ENCODE assay signal across 15 cellular contexts in genomic region chr15:67164401-67164791, GRCh38.
DNase-seq lines count a peak whose midpoint lies in the region; ATAC-seq, FAIRE-seq and TF ChIP-seq lines count a peak whose summit lies in the region.
"Had no signal": no experiment of that assay in that cellular context is flagged by ENCODE, and none has a peak within 500 bp of the region (broad histone marks: within the 10 kb centered on the region; RNA-seq: fewer than 3 reads in every experiment).

No MANE protein-coding gene starts in this region.

- POLR2A ChIA-PET in MCF 10A (lab: Yijun Ruan, JAX) = no interaction called here
- POLR2A ChIA-PET in H1 (lab: Charles Lee; ENCODE audit: partially characterized antibody) = interaction anchor here (1.2 to 1.3 kb wide), 2 partner anchors 8 to 89 kb away, joined by 3 to 4 read pairs; no protein-coding TSS in a partner anchor

- H3K9ac ChIP-seq in H1 (replicated peaks in 1 of 4; ENCODE audit: extremely low read depth in 1 of 4, low read depth in 3 of 4, low read length in 3 of 4) = no peak overlapping the region
- H3K9ac ChIP-seq: SK-N-SH had no signal

- no peak overlapping the region; a peak in 2 of 4 replicates for H3K4me2 ChIP-seq in H1 (ENCODE audit: insufficient read depth in 1 of 2, low read depth in 2 of 2, low read length in 2 of 2)
- H3K4me2 ChIP-seq: SK-N-SH had no signal

- no peak overlapping the region for H3K56ac ChIP-seq in H1 (replicated peaks; ENCODE audit: insufficient read length, low read depth, low read length)

- H3K79me2 ChIP-seq in H1 (ENCODE audit: control insufficient read depth in 1 of 2, insufficient read depth in 2 of 2, low read length in 2 of 2) = no peaks in the 10 kb centered on the region

- intact Hi-C loops in MCF 10A (cut with micrococcal nuclease) = no loop called here
- intact Hi-C loops in breast epithelium (cut with DNase I; ENCODE audit: low total_unique reads) = no loop called here
- intact Hi-C loops in lower lobe of right lung (cut with DNase I) = no loop called here

- no peak overlapping the region for H2BK20ac ChIP-seq in H1 (ENCODE audit: low read length)

- peaks cover 21% of the 10 kb centered on the region for H3K36me3 Mint-ChIP-seq in MCF 10A (ENCODE audit: insufficient read depth, unreplicated experiment)

- no peaks in the 10 kb centered on the region for H3K27me3 ChIP-seq in breast epithelium
- peaks cover 0 to 2% (median 0%) of the 10 kb centered on the region in 4 experiments; a peak in 1 of 7 replicates for H3K27me3 ChIP-seq in H1 (replicated peaks in 1 of 4; ENCODE audit: control insufficient read depth in 3 of 4, extremely low read depth in 1 of 4, insufficient read depth in 3 of 4, low read length in 3 of 4)
- no peaks in the 10 kb centered on the region for H3K27me3 ChIP-seq in lower lobe of right lung (ENCODE audit: low read depth)

- no peak for TF ChIP-seq RAD21 in H1 (IDR thresholded peaks at IDR 0.05 in 1 of 2, conservative IDR thresholded peaks at IDR 0.05 in 1 of 2; ENCODE audit: low read depth in 2 of 2, low read length in 2 of 2)

- peaks cover 7% of the 10 kb centered on the region for H3K79me1 ChIP-seq in H1 (ENCODE audit: low read depth, low read length)

- CTCF ChIA-PET in MCF 10A (lab: Yijun Ruan, JAX) (interaction anchor here (0.6 kb wide), 1 partner anchor 52 kb away, joined by 3 read pairs; no protein-coding TSS in a partner anchor), H1 (lab: Charles Lee; ENCODE audit: partially characterized antibody) (interaction anchor here (0.8 to 2.3 kb wide), 17 partner anchors 10 to 218 kb away, joined by 3 to 12 read pairs (median 4); no protein-coding TSS in a partner anchor)

- H4K20me1 ChIP-seq in H1 (replicated peaks in 1 of 2; ENCODE audit: control insufficient read depth in 1 of 2, insufficient read depth in 2 of 2, low read length in 2 of 2) = no peaks in the 10 kb centered on the region

- no peak overlapping the region for H3K4me3 Mint-ChIP-seq in MCF 10A (ENCODE audit: unreplicated experiment)
- H3K4me3 Mint-ChIP-seq: activated T-helper 17 cell treated with anti-CD3 and anti-CD28 coated beads, Interleukin-2, amount 50 U/mL, for 72 hours had no signal

- DNase-seq in MCF 10A (ENCODE audit: unreplicated experiment) (peak; percentile 41), breast epithelium (ENCODE audit: low spot score in 2 of 2) (no peak), H1 (ENCODE audit: low read depth in 1 of 2, low spot score in 2 of 2) (no peak), lower lobe of right lung (peak; percentile 61), AG08396 (ENCODE audit: low spot score) (no peak)
- DNase-seq in activated naive CD4-positive, alpha-beta T cell treated with Interleukin-2 at 50 U/mL for 16 hours = no peak
- DNase-seq: activated CD4-positive, CD25-positive, alpha-beta regulatory T cell treated with anti-CD3 and anti-CD28 coated beads, Interleukin-2, amount 50 U/mL, for 72 hours; NCI-H1417 treated with DMSO at 0.1 percent for 48 hours; NCI-H774; SK-N-SH had no signal

- H3K27ac ChIP-seq in breast epithelium (no peak overlapping the region), H1 (ENCODE audit: low read depth, low read length) (no peak overlapping the region), lower lobe of right lung (no peak overlapping the region)

- H3K4me3 ChIP-seq in breast epithelium (no peak overlapping the region), H1 (ENCODE audit: extremely low read depth in 1 of 4, insufficient read depth in 2 of 4, low read depth in 3 of 4, low read length in 4 of 4) (no peak overlapping the region), lower lobe of right lung (no peak overlapping the region)

- no peaks in the 10 kb centered on the region for H3K4me1 ChIP-seq in breast epithelium
- peaks cover 15 to 31% (median 22%) of the 10 kb centered on the region in 4 experiments for H3K4me1 ChIP-seq in H1 (replicated peaks in 1 of 4; ENCODE audit: control insufficient read depth in 3 of 4, insufficient read depth in 4 of 4, low read length in 3 of 4)
- H3K4me1 ChIP-seq in lower lobe of right lung = peaks cover 29% of the 10 kb centered on the region

- WGBS in H1 (ENCODE audit: extremely low coverage in 1 of 2, insufficient coverage in 1 of 2, insufficient read length in 1 of 2, insufficient replicate concordance in 2 of 2, low coverage in 1 of 2, low lambda C conversion rate in 2 of 2, missing lambda C conversion rate in 1 of 2), 2 experiments = 85% methylated on average over 5 of the region's 5 CpGs; no CpG with 5 or more reads in 1 of the 2 experiments

- H2BK15ac ChIP-seq in H1 (ENCODE audit: low read length) = 0 out of 2 replicates have a peak overlapping the region, but pooled peaks have one; percentile 29

- peak overlapping the region; percentile 48; the same call in 1 of the 2 replicates for H3K18ac ChIP-seq in H1 (ENCODE audit: extremely low read depth, low read length)

- H3K4me1 Mint-ChIP-seq in MCF 10A (ENCODE audit: insufficient read depth, unreplicated experiment) = peaks cover 13% of the 10 kb centered on the region

- no peak overlapping the region for H3K23ac ChIP-seq in H1 (ENCODE audit: insufficient read length)

- no peak overlapping the region for H4K5ac ChIP-seq in H1 (ENCODE audit: insufficient read length, low read depth, low read length)

- FAIRE-seq in H1 (lab: Jason Lieb, UNC) = no peak
- FAIRE-seq: colon, HTR-8/SVneo had no signal

- ATAC-seq in lower lobe of right lung = peak; percentile 57 to 79
- ATAC-seq in GM21526 (IDR thresholded peaks at IDR 0.05; ENCODE audit: low FRiP score, unreplicated experiment) = no peak
- no peak for ATAC-seq in GM18873 (IDR thresholded peaks at IDR 0.05; ENCODE audit: low FRiP score, unreplicated experiment)
- ATAC-seq: activated T-helper 17 cell treated with anti-CD3 and anti-CD28 coated beads, Interleukin-2, amount 50 U/mL, for 72 hours had no signal

- no peak overlapping the region for H4K91ac ChIP-seq in H1 (replicated peaks; ENCODE audit: insufficient read length, low read length)

- H2AK5ac ChIP-seq in H1 (ENCODE audit: low read depth, low read length) = no peak overlapping the region

- H2BK5ac ChIP-seq in H1 (ENCODE audit: low read depth, low read length) = peak overlapping the region; percentile 19; the same call in 1 of the 2 replicates

- TF ChIP-seq POLR2A in breast epithelium (IDR thresholded peaks at IDR 0.05) = no peak
- no peak for TF ChIP-seq POLR2A in H1 (IDR thresholded peaks at IDR 0.05; ENCODE audit: control extremely low read depth in 1 of 2, low read depth in 2 of 2, low read length in 2 of 2)

- no TSS peak for BruUV-seq in MCF 10A (replicated peaks; lab: Mats Ljungman, UMichigan)

- no peak overlapping the region for H3K27ac Mint-ChIP-seq in MCF 10A (ENCODE audit: low read depth, unreplicated experiment)

- peak overlapping the region; percentile 94; the same call in 1 of the 2 replicates for H2BK12ac ChIP-seq in H1 (ENCODE audit: low read depth, low read length)

- H3K4ac ChIP-seq in H1 (replicated peaks; ENCODE audit: insufficient read length, low read depth, low read length) = no peak overlapping the region

- H3K23me2 ChIP-seq in H1 (ENCODE audit: low read depth, low read length) = peaks cover 3% of the 10 kb centered on the region; the same call in 1 of the 2 replicates

- H3K27me3 Mint-ChIP-seq in MCF 10A (ENCODE audit: insufficient read depth, unreplicated experiment) = no peaks in the 10 kb centered on the region
- H3K27me3 Mint-ChIP-seq: activated T-helper 17 cell treated with anti-CD3 and anti-CD28 coated beads, Interleukin-2, amount 50 U/mL, for 72 hours had no signal

- no peak for TF ChIP-seq EP300 in H1 (IDR thresholded peaks at IDR 0.05; ENCODE audit: borderline replicate concordance in 1 of 2, low read depth in 2 of 2, low read length in 2 of 2)

- peak overlapping the region; percentile 45; the same call in 1 of the 2 replicates for H4K8ac ChIP-seq in H1 (ENCODE audit: extremely low read depth, insufficient read depth, low read length)

- no peak for TF ChIP-seq CTCF in MCF 10A (IDR thresholded peaks at IDR 0.05; ENCODE audit: unreplicated experiment)
- no peak for TF ChIP-seq CTCF in breast epithelium (IDR thresholded peaks at IDR 0.05)
- TF ChIP-seq CTCF in H1 (IDR thresholded peaks at IDR 0.05; ENCODE audit: control extremely low read depth in 1 of 3, insufficient read depth in 1 of 3, low read depth in 1 of 3, low read length in 3 of 3) = no peak
- no peak for TF ChIP-seq CTCF in lower lobe of right lung (IDR thresholded peaks at IDR 0.05)

- H2BK120ac ChIP-seq in H1 (replicated peaks; ENCODE audit: low read depth, low read length) = no peak overlapping the region

- H3K9me3 ChIP-seq in breast epithelium (no peaks in the 10 kb centered on the region), H1 (ENCODE audit: insufficient read depth in 2 of 2, low read depth in 1 of 2, low read length in 1 of 2) (no peaks in the 10 kb centered on the region), lower lobe of right lung (no peaks in the 10 kb centered on the region)
- H3K9me3 ChIP-seq: SK-N-SH had no signal

- no peak overlapping the region for H3K14ac ChIP-seq in H1 (ENCODE audit: insufficient read length)

- no peak overlapping the region for H2AFZ ChIP-seq in H1 (ENCODE audit: low read length)

- H3K36me3 ChIP-seq in breast epithelium (no peaks in the 10 kb centered on the region), H1 (ENCODE audit: control insufficient read depth in 2 of 4, insufficient read depth in 4 of 4, low read length in 3 of 4) (no peaks in the 10 kb centered on the region), lower lobe of right lung (peaks cover 38% of the 10 kb centered on the region)

- no peaks in the 10 kb centered on the region for H3K9me3 Mint-ChIP-seq in MCF 10A (ENCODE audit: unreplicated experiment)
- H3K9me3 Mint-ChIP-seq: activated T-helper 17 cell treated with anti-CD3 and anti-CD28 coated beads, Interleukin-2, amount 50 U/mL, for 72 hours had no signal

TF ChIP-seq in H1, 55 proteins besides CTCF, POLR2A, EP300 and RAD21 (continues in another document):
- no peak for TF ChIP-seq RNF2 (IDR thresholded peaks at IDR 0.05; ENCODE audit: borderline replicate concordance, low read depth, low read length, missing control alignments, poor library complexity, severe bottlenecking)
- no peak for TF ChIP-seq FOSL1 (IDR thresholded peaks at IDR 0.05; ENCODE audit: insufficient read depth, low read depth, low read length)
- no peak for TF ChIP-seq CBX5 (IDR thresholded peaks at IDR 0.05; ENCODE audit: low read depth, low read length)
- no peak for TF ChIP-seq RXRA (IDR thresholded peaks at IDR 0.05; ENCODE audit: insufficient read depth, low read depth, low read length)
- no peak for TF ChIP-seq USF2 (IDR thresholded peaks at IDR 0.05; ENCODE audit: low read length)
- no peak for TF ChIP-seq EGR1 (IDR thresholded peaks at IDR 0.05; ENCODE audit: borderline replicate concordance, low read depth, low read length)
- no peak for TF ChIP-seq KDM1A (IDR thresholded peaks at IDR 0.05; ENCODE audit: borderline replicate concordance, low read length)

Comparison
In these comparisons a context has a peak if more than half of its experiments do, and no peak if none do; other contexts are left out.
1. DNase-seq: peak in MCF 10A (single experiment) and lower lobe of right lung (single experiment); none in breast epithelium (0 of 2), H1 (0 of 2), AG08396 (single experiment) and activated naive CD4-positive, alpha-beta T cell treated with Interleukin-2 at 50 U/mL for 16 hours (single experiment).
2. ATAC-seq: peak in lower lobe of right lung (2 of 2); none in GM21526 (single experiment) and GM18873 (single experiment).